ENCODE assay signal across 15 cellular contexts in the genomic region with DNA sequence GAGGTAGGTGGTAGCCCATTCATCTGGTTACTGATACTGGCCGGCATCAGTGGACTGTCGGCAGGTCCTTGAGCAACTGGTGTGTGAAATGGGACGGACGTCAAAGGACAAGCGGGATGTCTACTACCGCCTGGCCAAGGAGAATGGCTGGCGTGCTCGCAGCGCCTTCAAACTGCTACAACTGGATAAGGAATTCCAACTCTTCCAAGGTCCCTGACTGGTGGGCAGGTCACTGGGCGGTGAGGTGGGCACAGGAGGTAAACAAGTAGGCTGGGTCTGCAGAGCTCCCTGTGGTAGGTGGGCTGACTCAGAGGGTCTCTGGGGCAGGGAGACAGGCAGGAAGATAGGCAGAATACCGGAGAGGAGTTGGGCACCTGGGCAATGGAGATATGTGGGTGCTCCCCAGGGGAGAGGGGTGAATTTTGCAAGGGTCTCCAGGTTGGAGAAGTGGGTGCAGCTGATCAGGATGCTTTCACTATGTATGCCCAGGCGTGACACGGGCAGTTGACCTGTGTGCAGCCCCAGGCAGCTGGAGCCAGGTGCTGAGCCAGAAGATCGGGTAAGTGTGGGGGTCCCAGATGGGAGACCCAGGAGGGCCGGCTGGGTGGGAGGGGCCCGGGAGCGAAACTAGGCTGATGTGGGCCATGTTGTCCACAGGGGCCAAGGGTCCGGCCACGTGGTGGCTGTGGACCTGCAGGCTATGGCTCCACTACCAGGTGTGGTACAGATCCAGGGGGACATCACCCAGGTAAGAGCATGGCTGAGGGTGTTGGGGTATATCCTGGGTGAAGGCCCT. TPM values are rescaled to one million over a fixed set of nuclear protein-coding genes. Genes with fewer than 3 reads are reported as not detected.
A peak's percentile ranks its signal among the peaks of the same experiment; 100 is the strongest.
DNase-seq lines count a peak whose midpoint lies in the region; ATAC-seq and TF ChIP-seq lines count a peak whose summit lies in the region.
"Had no signal": no experiment of that assay in that cellular context is flagged by ENCODE, and none has a peak within 500 bp of the region (broad histone marks: within the 10 kb centered on the region; RNA-seq: fewer than 3 reads in every experiment).

No MANE protein-coding gene starts in this region.

- H3K9me3 ChIP-seq in RWPE2 (ENCODE audit: severe bottlenecking) = no peaks in the 10 kb centered on the region
- no peaks in the 10 kb centered on the region for H3K9me3 ChIP-seq in mesenchymal stem cell (ENCODE audit: control insufficient read depth, low read length)
- H3K9me3 ChIP-seq: gastrocnemius medialis, testis had no signal

- no peak overlapping the region for H2AFZ ChIP-seq in mesenchymal stem cell (ENCODE audit: low read depth, low read length)

- no peak overlapping the region for H2BK12ac ChIP-seq in mesenchymal stem cell (ENCODE audit: low read length in 2 of 2)

- H3K79me1 ChIP-seq in mesenchymal stem cell (replicated peaks; ENCODE audit: low read length, poor library complexity, severe bottlenecking) = peaks cover 5% of the 10 kb centered on the region

- no peak overlapping the region for H3K14ac ChIP-seq in mesenchymal stem cell (ENCODE audit: low read length in 2 of 2)

- no peak overlapping the region for H2BK5ac ChIP-seq in mesenchymal stem cell (ENCODE audit: low read depth, low read length, poor library complexity, severe bottlenecking)

- no peaks in the 10 kb centered on the region for H3K27me3 Mint-ChIP-seq in activated naive CD4-positive, alpha-beta T cell treated with anti-CD3 and anti-CD28 coated beads, Interleukin-2, amount 10 ng/mL, durations not matched to agents 7 days and 5 days
- H3K27me3 Mint-ChIP-seq in chondrocyte (ENCODE audit: low read depth) = no peaks in the 10 kb centered on the region
- H3K27me3 Mint-ChIP-seq in stimulated activated naive CD8-positive, alpha-beta T cell treated with anti-CD3 and anti-CD28 coated beads, Interleukin-15, amount 100 ng/mL, for 72 hours = no peaks in the 10 kb centered on the region

- no peak overlapping the region for H3K9ac ChIP-seq in mesenchymal stem cell (ENCODE audit: low read length)

- 97% methylated on average over 19 of the region's 19 CpGs for WGBS in mesenchymal stem cell

- H3K4me2 ChIP-seq in mesenchymal stem cell (ENCODE audit: low read length, poor library complexity, severe bottlenecking) = no peak overlapping the region

- H3K27me3 ChIP-seq in RWPE2 (ENCODE audit: insufficient read depth, poor library complexity, severe bottlenecking) (no peaks in the 10 kb centered on the region), mesenchymal stem cell (ENCODE audit: control insufficient read depth in 1 of 2, insufficient read depth in 1 of 2, low read length in 2 of 2) (peaks cover 0 to 3% of the 10 kb centered on the region in 2 experiments)
- H3K27me3 ChIP-seq: gastrocnemius medialis, testis had no signal

- H3K23ac ChIP-seq in mesenchymal stem cell (ENCODE audit: low read length in 2 of 2) = no peak overlapping the region

- H3K36me3 Mint-ChIP-seq in activated naive CD4-positive, alpha-beta T cell treated with anti-CD3 and anti-CD28 coated beads, Interleukin-2, amount 10 ng/mL, durations not matched to agents 7 days and 5 days = peaks cover 40% of the 10 kb centered on the region
- H3K36me3 Mint-ChIP-seq in chondrocyte (ENCODE audit: low read depth) = peaks cover 14% of the 10 kb centered on the region

- H3K36me3 ChIP-seq in RWPE2 (ENCODE audit: low read depth) (peaks cover 43% of the 10 kb centered on the region), mesenchymal stem cell (ENCODE audit: control insufficient read depth in 1 of 2, insufficient read depth in 2 of 2, low read depth in 1 of 2, low read length in 2 of 2) (peaks cover 27 to 31% of the 10 kb centered on the region in 2 experiments)
- H3K36me3 ChIP-seq: gastrocnemius medialis had no signal

- no peak for ATAC-seq in RWPE2 (ENCODE audit: low read depth)
- no peak for ATAC-seq in stimulated activated naive CD8-positive, alpha-beta T cell treated with anti-CD3 and anti-CD28 coated beads, Interleukin-15, amount 100 ng/mL, for 72 hours
- ATAC-seq in GM21515 (IDR thresholded peaks at IDR 0.05; ENCODE audit: unreplicated experiment) = no peak
- ATAC-seq: gastrocnemius medialis had no signal

- H2BK120ac ChIP-seq in mesenchymal stem cell (ENCODE audit: low read depth, low read length) = no peak overlapping the region

- no peak for DNase-seq in activated naive CD4-positive, alpha-beta T cell treated with anti-CD3 and anti-CD28 coated beads, Interleukin-2, amount 10 ng/mL, durations not matched to agents 7 days and 5 days
- no peak for DNase-seq in activated naive CD4-positive, alpha-beta T cell treated with Interleukin-2 at 50 U/mL for 16 hours
- DNase-seq in RWPE2 (ENCODE audit: low spot score) (no peak), chondrocyte (ENCODE audit: low spot score) (no peak), mesenchymal stem cell (no peak), T-helper 9 cell (no peak)
- DNase-seq in stimulated activated naive CD8-positive, alpha-beta T cell treated with anti-CD3 and anti-CD28 coated beads, Interleukin-15, amount 100 ng/mL, for 72 hours = no peak
- DNase-seq: DMS79; effector CD8-positive, alpha-beta T cell; gastrocnemius medialis; NCI-H2171; NK-92 treated with Interleukin-12 subunit alpha and Interleukin-12 subunit beta, amount 100 ng/mL, for 24 hours; SIG-M5; testis had no signal

- CTCF ChIA-PET in activated naive CD4-positive, alpha-beta T cell treated with anti-CD3 and anti-CD28 coated beads, Interleukin-2, amount 10 ng/mL, durations not matched to agents 7 days and 5 days (lab: Charles Lee) = no interaction called here

- no peak overlapping the region for H2BK15ac ChIP-seq in mesenchymal stem cell (ENCODE audit: low read depth, poor library complexity, severe bottlenecking)

- H3K4me3 ChIP-seq in RWPE2 (ENCODE audit: severe bottlenecking) = no peak overlapping the region
- H3K4me3 ChIP-seq in mesenchymal stem cell (ENCODE audit: insufficient read depth in 1 of 2, low read depth in 1 of 2, low read length in 2 of 2) = peak overlapping the region in 1 of 2 experiments; percentile 85
- H3K4me3 ChIP-seq: gastrocnemius medialis, testis had no signal

- H3K4ac ChIP-seq in mesenchymal stem cell (ENCODE audit: low read depth in 1 of 2, low read length in 2 of 2) = no peak overlapping the region

- no peak overlapping the region for H2AK5ac ChIP-seq in mesenchymal stem cell (ENCODE audit: low read length, severe bottlenecking)

- H3K4me3 Mint-ChIP-seq in activated naive CD4-positive, alpha-beta T cell treated with anti-CD3 and anti-CD28 coated beads, Interleukin-2, amount 10 ng/mL, durations not matched to agents 7 days and 5 days = peak overlapping the region; percentile 94
- peak overlapping the region; percentile 96 for H3K4me3 Mint-ChIP-seq in chondrocyte (ENCODE audit: unreplicated experiment)
- H3K4me3 Mint-ChIP-seq in stimulated activated naive CD8-positive, alpha-beta T cell treated with anti-CD3 and anti-CD28 coated beads, Interleukin-15, amount 100 ng/mL, for 72 hours = peak overlapping the region in 1 of 2 donors; percentile 97

- no peak overlapping the region for H4K91ac ChIP-seq in mesenchymal stem cell (ENCODE audit: low read length)

- no peaks in the 10 kb centered on the region for H3K9me3 Mint-ChIP-seq in activated naive CD4-positive, alpha-beta T cell treated with anti-CD3 and anti-CD28 coated beads, Interleukin-2, amount 10 ng/mL, durations not matched to agents 7 days and 5 days
- H3K9me3 Mint-ChIP-seq in chondrocyte (ENCODE audit: low read depth) = peaks cover 9% of the 10 kb centered on the region
- no peaks in the 10 kb centered on the region for H3K9me3 Mint-ChIP-seq in stimulated activated naive CD8-positive, alpha-beta T cell treated with anti-CD3 and anti-CD28 coated beads, Interleukin-15, amount 100 ng/mL, for 72 hours

- no peak overlapping the region for H3K18ac ChIP-seq in mesenchymal stem cell (ENCODE audit: low read depth in 1 of 2, low read length in 2 of 2)

- TF ChIP-seq CTCF in RWPE2 (IDR thresholded peaks at IDR 0.05; ENCODE audit: poor library complexity, severe bottlenecking) (no peak), chondrocyte (IDR thresholded peaks at IDR 0.05) (no peak)

- H3K27ac Mint-ChIP-seq in activated naive CD4-positive, alpha-beta T cell treated with anti-CD3 and anti-CD28 coated beads, Interleukin-2, amount 10 ng/mL, durations not matched to agents 7 days and 5 days = no peak overlapping the region
- H3K27ac Mint-ChIP-seq in chondrocyte (ENCODE audit: unreplicated experiment) = peak overlapping the region; percentile 64
- peak overlapping the region; percentile 69 to 74 for H3K27ac Mint-ChIP-seq in stimulated activated naive CD8-positive, alpha-beta T cell treated with anti-CD3 and anti-CD28 coated beads, Interleukin-15, amount 100 ng/mL, for 72 hours

- no peak overlapping the region for H4K8ac ChIP-seq in mesenchymal stem cell (ENCODE audit: low read length)

- H3K4me1 ChIP-seq in RWPE2 (ENCODE audit: insufficient read depth, poor library complexity, severe bottlenecking) (no peaks in the 10 kb centered on the region), mesenchymal stem cell (ENCODE audit: control insufficient read depth, insufficient read depth, low read depth, low read length) (peaks cover 23% of the 10 kb centered on the region)
- H3K4me1 ChIP-seq: gastrocnemius medialis had no signal

- H3K4me1 Mint-ChIP-seq in activated naive CD4-positive, alpha-beta T cell treated with anti-CD3 and anti-CD28 coated beads, Interleukin-2, amount 10 ng/mL, durations not matched to agents 7 days and 5 days = peaks cover 43% of the 10 kb centered on the region
- H3K4me1 Mint-ChIP-seq in chondrocyte (ENCODE audit: low read depth) = peaks cover 33% of the 10 kb centered on the region
- peaks cover 55% of the 10 kb centered on the region for H3K4me1 Mint-ChIP-seq in stimulated activated naive CD8-positive, alpha-beta T cell treated with anti-CD3 and anti-CD28 coated beads, Interleukin-15, amount 100 ng/mL, for 72 hours

- H3K27ac ChIP-seq in RWPE2 (ENCODE audit: poor library complexity, severe bottlenecking) (peak overlapping the region; percentile 74), mesenchymal stem cell (ENCODE audit: low read length, poor library complexity, severe bottlenecking) (no peak overlapping the region)
- H3K27ac ChIP-seq: gastrocnemius medialis, testis had no signal

RNA-seq across cellular contexts. Expression of gene FTSJ1, which starts 2.2 kb away (rescaled TPM):
- total RNA-seq in chondrocyte = 53.3 to 68.0 TPM (median 55.9 TPM) in 3 replicates
- 52.9 TPM for polyA plus RNA-seq in mesenchymal stem cell (2013, experiment 1 of 2)
- 53.1 TPM for polyA plus RNA-seq in mesenchymal stem cell (2013, experiment 2 of 2)

RNA-seq across cellular contexts. Expression of gene SLC38A5, which starts 8.1 kb away (rescaled TPM):
- 2.5 to 2.7 TPM (median 2.6 TPM) in 3 replicates for total RNA-seq in chondrocyte
- 12.1 TPM for polyA plus RNA-seq in mesenchymal stem cell (2013, experiment 1 of 2)
- polyA plus RNA-seq in mesenchymal stem cell (2013, experiment 2 of 2) = 12.8 TPM

RNA-seq across cellular contexts. Expression of gene PORCN, which starts 30.6 kb away (rescaled TPM):
- total RNA-seq in chondrocyte = 10.8 to 23.1 TPM (median 12.5 TPM) in 3 replicates
- polyA plus RNA-seq in mesenchymal stem cell (2013, experiment 1 of 2) = 12.1 TPM
- 12.5 TPM for polyA plus RNA-seq in mesenchymal stem cell (2013, experiment 2 of 2)

RNA-seq across cellular contexts. Expression of gene EBP, which starts 43.5 kb away (rescaled TPM):
- 35.2 to 44.4 TPM (median 39.1 TPM) in 3 replicates for total RNA-seq in chondrocyte
- polyA plus RNA-seq in mesenchymal stem cell (2013, experiment 1 of 2) = 98.9 TPM
- polyA plus RNA-seq in mesenchymal stem cell (2013, experiment 2 of 2) = 97.3 TPM
